ENCODE assay signal across 8 cellular contexts in genomic region chr11:117143871-117144476, GRCh38. TPM values are rescaled to one million over a fixed set of nuclear protein-coding genes. Genes with fewer than 3 reads are reported as not detected.
A peak's percentile ranks its signal among the peaks of the same experiment; 100 is the strongest.
DNase-seq lines count a peak whose midpoint lies in the region; ATAC-seq, FAIRE-seq and TF ChIP-seq lines count a peak whose summit lies in the region.

Gene PAFAH1B2 (plus strand): TSS chr11:117144287. CDS start chr11:117152448, 8,161 bp downstream.

- H3K27ac Mint-ChIP-seq in Calu3 (ENCODE audit: unreplicated experiment): peak within 1 kb of the TSS; percentile 92
- H3K27ac Mint-ChIP-seq in activated CD8-positive, alpha-beta memory T cell treated with anti-CD3 and anti-CD28 coated beads, Interleukin-2, amount 10 ng/mL, durations not matched to agents 7 days and 5 days: peak within 1 kb of the TSS; percentile 88

- H3K79me1 ChIP-seq in H1 (ENCODE audit: low read depth, low read length) (peaks cover 2% of the 10 kb centered on the region), mesenchymal stem cell (replicated peaks; ENCODE audit: low read length, poor library complexity, severe bottlenecking) (no peaks in the 10 kb centered on the region)

- H3K4me3 ChIP-seq in HUES48 (ENCODE audit: low read depth, low read length): peak within 1 kb of the TSS; percentile 85
- H3K4me3 ChIP-seq in NT2/D1 (ENCODE audit: insufficient read length, low read depth): peak within 1 kb of the TSS; percentile 66
- H3K4me3 ChIP-seq in H1 (ENCODE audit: extremely low read depth in 1 of 4, insufficient read depth in 2 of 4, low read depth in 3 of 4, low read length in 4 of 4): peak within 1 kb of the TSS; percentile 88 to 99 (median 92)
- H3K4me3 ChIP-seq in mesenchymal stem cell (ENCODE audit: insufficient read depth in 1 of 2, low read depth in 1 of 2, low read length in 2 of 2): peak within 1 kb of the TSS; percentile 85 to 90

- H3K23me2 ChIP-seq in H1 (ENCODE audit: low read depth, low read length): peaks cover 15% of the 10 kb centered on the region

- H3K36me3 Mint-ChIP-seq in Calu3 (ENCODE audit: insufficient read depth, unreplicated experiment): peaks cover 44% of the 10 kb centered on the region
- H3K36me3 Mint-ChIP-seq in activated CD8-positive, alpha-beta memory T cell treated with anti-CD3 and anti-CD28 coated beads, Interleukin-2, amount 10 ng/mL, durations not matched to agents 7 days and 5 days: peaks cover 31% of the 10 kb centered on the region

- H2AK5ac ChIP-seq in H1 (ENCODE audit: low read depth, low read length) (peak within 1 kb of the TSS; percentile 82; the same call in 1 of the 2 replicates), mesenchymal stem cell (ENCODE audit: low read length, severe bottlenecking) (peak within 1 kb of the TSS; percentile 61)

- H3K27me3 Mint-ChIP-seq in Calu3 (ENCODE audit: unreplicated experiment): no peaks in the 10 kb centered on the region
- peaks cover 24% of the 10 kb centered on the region for H3K27me3 Mint-ChIP-seq in activated CD8-positive, alpha-beta memory T cell treated with anti-CD3 and anti-CD28 coated beads, Interleukin-2, amount 10 ng/mL, durations not matched to agents 7 days and 5 days

- H2BK12ac ChIP-seq in H1 (ENCODE audit: low read depth, low read length) (peak within 1 kb of the TSS; percentile 85; the same call in 1 of the 2 replicates), mesenchymal stem cell (ENCODE audit: low read length in 2 of 2) (no peak within 1 kb of the TSS)

- H3K79me2 ChIP-seq in H1 (ENCODE audit: control insufficient read depth in 1 of 2, insufficient read depth in 2 of 2, low read length in 2 of 2): peaks cover 43 to 46% of the 10 kb centered on the region in 2 experiments

- TF ChIP-seq EP300 in H1 (IDR thresholded peaks at IDR 0.05; ENCODE audit: borderline replicate concordance in 1 of 2, low read depth in 2 of 2, low read length in 2 of 2): no peak

- H3K4me3 Mint-ChIP-seq in Calu3 (ENCODE audit: low read depth, unreplicated experiment): peak within 1 kb of the TSS; percentile 90
- H3K4me3 Mint-ChIP-seq in activated CD8-positive, alpha-beta memory T cell treated with anti-CD3 and anti-CD28 coated beads, Interleukin-2, amount 10 ng/mL, durations not matched to agents 7 days and 5 days: peak within 1 kb of the TSS; percentile 100

- H3K9ac ChIP-seq in HUES48 (ENCODE audit: low read depth, low read length) (peak within 1 kb of the TSS; percentile 77), NT2/D1 (ENCODE audit: insufficient read length, low read depth) (peak within 1 kb of the TSS; percentile 98), H1 (replicated peaks in 1 of 4; ENCODE audit: extremely low read depth in 1 of 4, low read depth in 3 of 4, low read length in 3 of 4) (peak within 1 kb of the TSS; percentile 85 to 93 (median 86)), mesenchymal stem cell (ENCODE audit: low read length) (peak within 1 kb of the TSS; percentile 97)

- H3K27ac ChIP-seq in HUES48 (ENCODE audit: low read depth, low read length) (peak within 1 kb of the TSS; percentile 95), H1 (ENCODE audit: low read depth, low read length) (peak within 1 kb of the TSS; percentile 92), mesenchymal stem cell (ENCODE audit: low read length, poor library complexity, severe bottlenecking) (peak within 1 kb of the TSS; percentile 84)

- H3K36me3 ChIP-seq in HUES48 (ENCODE audit: control insufficient read depth, insufficient read depth, low read length): peaks cover 27% of the 10 kb centered on the region
- peaks cover 19% of the 10 kb centered on the region for H3K36me3 ChIP-seq in NT2/D1 (ENCODE audit: insufficient read depth, insufficient read length, low read length)
- H3K36me3 ChIP-seq in H1 (ENCODE audit: control insufficient read depth in 2 of 4, insufficient read depth in 4 of 4, low read length in 3 of 4): peaks cover 2 to 32% (median 3%) of the 10 kb centered on the region in 4 experiments; a peak in 6 of 8 replicates
- H3K36me3 ChIP-seq in mesenchymal stem cell (ENCODE audit: control insufficient read depth in 1 of 2, insufficient read depth in 2 of 2, low read depth in 1 of 2, low read length in 2 of 2): peaks cover 10 to 23% of the 10 kb centered on the region in 2 experiments

- no peak within 1 kb of the TSS for H2BK20ac ChIP-seq in H1 (ENCODE audit: low read length)

- no peak within 1 kb of the TSS for H2BK120ac ChIP-seq in H1 (replicated peaks; ENCODE audit: low read depth, low read length)
- peak within 1 kb of the TSS; percentile 71 for H2BK120ac ChIP-seq in mesenchymal stem cell (ENCODE audit: low read depth, low read length)

- H3K9me3 ChIP-seq in HUES48 (ENCODE audit: control insufficient read depth, insufficient read depth, low read length) (no peaks in the 10 kb centered on the region), NT2/D1 (ENCODE audit: insufficient read depth, low read length) (no peaks in the 10 kb centered on the region), H1 (ENCODE audit: insufficient read depth in 2 of 2, low read depth in 1 of 2, low read length in 1 of 2) (no peaks in the 10 kb centered on the region), mesenchymal stem cell (ENCODE audit: control insufficient read depth, low read length) (no peaks in the 10 kb centered on the region)

- peak within 1 kb of the TSS; percentile 99 for H4K5ac ChIP-seq in H1 (ENCODE audit: insufficient read length, low read depth, low read length)

- no peak for TF ChIP-seq RAD21 in H1 (IDR thresholded peaks at IDR 0.05 in 1 of 2, conservative IDR thresholded peaks at IDR 0.05 in 1 of 2; ENCODE audit: low read depth in 2 of 2, low read length in 2 of 2)

- POLR2A ChIA-PET in H1 (lab: Charles Lee; ENCODE audit: partially characterized antibody): interaction anchor here (0.6 to 4.1 kb wide), 36 partner anchors 10 to 565 kb away, joined by 3 to 30 read pairs (median 4); partner anchors contain the start of genes APOA1, PCSK7, RNF214 and SIDT2

- H3K4me1 ChIP-seq in HUES48 (ENCODE audit: control insufficient read depth, insufficient read depth, low read length): peaks cover 10% of the 10 kb centered on the region
- peaks cover 2% of the 10 kb centered on the region for H3K4me1 ChIP-seq in NT2/D1 (ENCODE audit: insufficient read depth, insufficient read length)
- peaks cover 0 to 11% (median 6%) of the 10 kb centered on the region in 4 experiments; a peak in 5 of 7 replicates for H3K4me1 ChIP-seq in H1 (replicated peaks in 1 of 4; ENCODE audit: control insufficient read depth in 3 of 4, insufficient read depth in 4 of 4, low read length in 3 of 4)
- peaks cover 12% of the 10 kb centered on the region for H3K4me1 ChIP-seq in mesenchymal stem cell (ENCODE audit: control insufficient read depth, insufficient read depth, low read depth, low read length)

- TF ChIP-seq CTCF in Calu3 (IDR thresholded peaks at IDR 0.05; ENCODE audit: unreplicated experiment) (no peak), H1 (IDR thresholded peaks at IDR 0.05; ENCODE audit: control extremely low read depth in 1 of 3, insufficient read depth in 1 of 3, low read depth in 1 of 3, low read length in 3 of 3) (no peak)

- CTCF ChIA-PET in Calu3 (lab: Charles Lee): interaction anchor here (0.6 to 1.7 kb wide), 4 partner anchors 10 to 146 kb away, joined by 3 to 6 read pairs (median 4); no protein-coding TSS in a partner anchor
- CTCF ChIA-PET in activated CD8-positive, alpha-beta memory T cell treated with anti-CD3 and anti-CD28 coated beads, Interleukin-2, amount 10 ng/mL, durations not matched to agents 7 days and 5 days (lab: Charles Lee): interaction anchor here (0.5 to 3.0 kb wide), 14 partner anchors 13 to 371 kb away, joined by 3 to 29 read pairs (median 4); partner anchors contain the start of genes APOA5, PCSK7, RNF214 and SIDT2
- CTCF ChIA-PET in H1 (lab: Charles Lee; ENCODE audit: partially characterized antibody): interaction anchor here (0.6 to 2.7 kb wide), 9 partner anchors 11 to 83 kb away, joined by 3 to 11 read pairs (median 3); partner anchors contain the start of gene SIDT2

- TF ChIP-seq POLR2A in H1 (IDR thresholded peaks at IDR 0.05; ENCODE audit: control extremely low read depth in 1 of 2, low read depth in 2 of 2, low read length in 2 of 2): peak in 1 of 2 experiments; percentile 82; a peak in 1 of 3 replicates

- no peak within 1 kb of the TSS for H3K14ac ChIP-seq in H1 (ENCODE audit: insufficient read length)
- H3K14ac ChIP-seq in mesenchymal stem cell (ENCODE audit: low read length in 2 of 2): peak within 1 kb of the TSS; percentile 76 to 93

- H2BK5ac ChIP-seq in H1 (ENCODE audit: low read depth, low read length) (peak within 1 kb of the TSS; percentile 93), mesenchymal stem cell (ENCODE audit: low read depth, low read length, poor library complexity, severe bottlenecking) (peak within 1 kb of the TSS; percentile 69)

- H3K4me1 Mint-ChIP-seq in Calu3 (ENCODE audit: low read depth, unreplicated experiment): no peaks in the 10 kb centered on the region
- peaks cover 39% of the 10 kb centered on the region for H3K4me1 Mint-ChIP-seq in activated CD8-positive, alpha-beta memory T cell treated with anti-CD3 and anti-CD28 coated beads, Interleukin-2, amount 10 ng/mL, durations not matched to agents 7 days and 5 days

- peaks cover 6 to 9% of the 10 kb centered on the region in 2 experiments for H4K20me1 ChIP-seq in H1 (replicated peaks in 1 of 2; ENCODE audit: control insufficient read depth in 1 of 2, insufficient read depth in 2 of 2, low read length in 2 of 2)

- H3K18ac ChIP-seq in H1 (ENCODE audit: extremely low read depth, low read length) (peak within 1 kb of the TSS; percentile 100), mesenchymal stem cell (ENCODE audit: low read depth in 1 of 2, low read length in 2 of 2) (peak within 1 kb of the TSS; percentile 93 to 99)

- DNase-seq in Calu3: peak; percentile 94
- DNase-seq in NT2/D1 (ENCODE audit: low read depth, low spot score): peak; percentile 86
- DNase-seq in activated CD8-positive, alpha-beta memory T cell treated with anti-CD3 and anti-CD28 coated beads, Interleukin-2, amount 10 ng/mL, durations not matched to agents 7 days and 5 days: peak; percentile 97
- peak; percentile 76 to 97 for DNase-seq in H1 (ENCODE audit: low read depth in 1 of 2, low spot score in 2 of 2)
- DNase-seq in mesenchymal stem cell: peak; percentile 95
- peak; percentile 92 for DNase-seq in stimulated activated CD8-positive, alpha-beta memory T cell treated with anti-CD3 and anti-CD28 coated beads, Interleukin-12 subunit alpha, Interleukin-12 subunit beta, amount 100 ng/mL, for 24 hours (ENCODE audit: extremely low read depth)

- H3K27me3 ChIP-seq in HUES48 (ENCODE audit: control insufficient read depth, insufficient read depth, low read length) (no peaks in the 10 kb centered on the region), NT2/D1 (ENCODE audit: insufficient read depth, insufficient read length) (no peaks in the 10 kb centered on the region), H1 (replicated peaks in 1 of 4; ENCODE audit: control insufficient read depth in 3 of 4, extremely low read depth in 1 of 4, insufficient read depth in 3 of 4, low read length in 3 of 4) (no peaks in the 10 kb centered on the region), mesenchymal stem cell (ENCODE audit: control insufficient read depth in 1 of 2, insufficient read depth in 1 of 2, low read length in 2 of 2) (no peaks in the 10 kb centered on the region)

- H4K8ac ChIP-seq in H1 (ENCODE audit: extremely low read depth, insufficient read depth, low read length) (peak within 1 kb of the TSS; percentile 97), mesenchymal stem cell (ENCODE audit: low read length) (peak within 1 kb of the TSS; percentile 98)

- peak within 1 kb of the TSS; percentile 89; the same call in 1 of the 2 replicates for H2BK15ac ChIP-seq in H1 (ENCODE audit: low read length)
- peak within 1 kb of the TSS; percentile 86 for H2BK15ac ChIP-seq in mesenchymal stem cell (ENCODE audit: low read depth, poor library complexity, severe bottlenecking)

- FAIRE-seq in H1 (lab: Jason Lieb, UNC): no peak

- peak within 1 kb of the TSS; percentile 36 for H3K56ac ChIP-seq in H1 (replicated peaks; ENCODE audit: insufficient read length, low read depth, low read length)

- intact Hi-C loops in Calu3 (cut with micrococcal nuclease; ENCODE audit: unreplicated experiment): no loop called here

- H4K91ac ChIP-seq in H1 (replicated peaks; ENCODE audit: insufficient read length, low read length) (peak within 1 kb of the TSS; percentile 72), mesenchymal stem cell (ENCODE audit: low read length) (peak within 1 kb of the TSS; percentile 87)

- H3K23ac ChIP-seq in H1 (ENCODE audit: insufficient read length): peak within 1 kb of the TSS; percentile 7
- H3K23ac ChIP-seq in mesenchymal stem cell (ENCODE audit: low read length in 2 of 2): peak within 1 kb of the TSS in 1 of 2 experiments; percentile 26

- ATAC-seq in GM21423 (IDR thresholded peaks at IDR 0.05; ENCODE audit: unreplicated experiment): peak; percentile 98
- peak; percentile 94 for ATAC-seq in activated CD8-positive, alpha-beta memory T cell treated with anti-CD3 and anti-CD28 coated beads, Interleukin-2, amount 10 ng/mL, durations not matched to agents 7 days and 5 days

- H3K4ac ChIP-seq in H1 (replicated peaks; ENCODE audit: insufficient read length, low read depth, low read length) (peak within 1 kb of the TSS; percentile 81), mesenchymal stem cell (ENCODE audit: low read depth in 1 of 2, low read length in 2 of 2) (peak within 1 kb of the TSS; percentile 68 to 84)

- H3K4me2 ChIP-seq in H1 (ENCODE audit: insufficient read depth in 1 of 2, low read depth in 2 of 2, low read length in 2 of 2): peak within 1 kb of the TSS; percentile 91 to 100
- H3K4me2 ChIP-seq in mesenchymal stem cell (ENCODE audit: low read length, poor library complexity, severe bottlenecking): peak within 1 kb of the TSS; percentile 75

- H2AFZ ChIP-seq in H1 (ENCODE audit: low read length) (peak within 1 kb of the TSS; percentile 99), mesenchymal stem cell (ENCODE audit: low read depth, low read length) (peak within 1 kb of the TSS; percentile 94)

- 2% methylated on average over 25 of the region's 48 CpGs; no CpG with 5 or more reads in 1 of the 2 experiments for WGBS in H1 (ENCODE audit: extremely low coverage in 1 of 2, insufficient coverage in 1 of 2, insufficient read length in 1 of 2, insufficient replicate concordance in 2 of 2, low coverage in 1 of 2, low lambda C conversion rate in 2 of 2, missing lambda C conversion rate in 1 of 2), 2 experiments
- WGBS in mesenchymal stem cell: under 1% methylated on average over 27 of the region's 48 CpGs

- BruUV-seq in Calu3 (replicated peaks; lab: Mats Ljungman, UMichigan): no TSS peak

- no peaks in the 10 kb centered on the region for H3K9me3 Mint-ChIP-seq in Calu3 (ENCODE audit: low read depth, unreplicated experiment)
- H3K9me3 Mint-ChIP-seq in activated CD8-positive, alpha-beta memory T cell treated with anti-CD3 and anti-CD28 coated beads, Interleukin-2, amount 10 ng/mL, durations not matched to agents 7 days and 5 days (ENCODE audit: low read depth): no peaks in the 10 kb centered on the region

RNA-seq across cellular contexts. Expression of gene PAFAH1B2, which starts in this region (rescaled TPM):
- total RNA-seq in Calu3 (2022): 66.7 and 74.5 TPM in 2 replicates
- total RNA-seq in activated CD8-positive, alpha-beta memory T cell treated with anti-CD3 and anti-CD28 coated beads, Interleukin-2, amount 10 ng/mL, durations not matched to agents 7 days and 5 days: 10 to 100 TPM; 54.5 to 66.4 TPM
- total RNA-seq in H1 (2021; fragmentation: NEBNext Ultra II Directional; extraction: Animal tissue kit (Norgen Biotek cat#: 25700)): 151 and 161 TPM in 2 replicates
- polyA plus RNA-seq in H1 (2011; rRNA removed): 26.2 and 38.2 TPM in 2 replicates
- 38.1 TPM for polyA plus RNA-seq in H1 (2011; cell fraction: cytosol; rRNA removed)
- polyA plus RNA-seq in H1 (2011; cell fraction: nucleus; rRNA removed): 26.6 TPM
- polyA plus RNA-seq in H1 (2012, experiment 1 of 2): 59.5 to 77.0 TPM (median 64.7 TPM) in 4 replicates
- polyA plus RNA-seq in H1 (2012, experiment 2 of 2): 19.8 TPM
- 66.1 TPM for polyA plus RNA-seq in H1 (2013, experiment 1 of 2)
- 68.8 TPM for polyA plus RNA-seq in H1 (2013, experiment 2 of 2)
- 256 and 265 TPM in 2 replicates for polyA minus RNA-seq in H1 (2011; rRNA and poly(A)+ RNA removed)
- polyA minus RNA-seq in H1 (2011; cell fraction: cytosol; rRNA and poly(A)+ RNA removed): 130 TPM
- polyA minus RNA-seq in H1 (2011; cell fraction: nucleus; rRNA and poly(A)+ RNA removed): 53.9 TPM
- 44.5 TPM for polyA plus RNA-seq in mesenchymal stem cell (2013, experiment 1 of 2)
- polyA plus RNA-seq in mesenchymal stem cell (2013, experiment 2 of 2): 45.9 TPM

Comparison
In these comparisons a context has a peak if more than half of its experiments do, and no peak if none do; other contexts are left out.
1. Peak in every context shown above with its lines: DNase-seq, ATAC-seq, H3K4me3 ChIP-seq and H3K27ac ChIP-seq.